11 cellular contexts compared by ENCODE assay signal in genomic region chr1:156870734-156871133, GRCh38. TPM values are rescaled to one million over a fixed set of nuclear protein-coding genes. Genes with fewer than 3 reads are reported as not detected.
DNase-seq lines count a peak whose midpoint lies in the region; ATAC-seq, FAIRE-seq and TF ChIP-seq lines count a peak whose summit lies in the region.
"Had no signal": no experiment of that assay in that cellular context is flagged by ENCODE, and none has a peak within 500 bp of the region (broad histone marks: within the 10 kb centered on the region; RNA-seq: fewer than 3 reads in every experiment).

No MANE protein-coding gene starts in this region.

- CTCF ChIA-PET in naive thymus-derived CD4-positive, alpha-beta T cell (lab: Charles Lee): interaction anchor here (1.4 kb wide), 1 partner anchor 22 kb away, joined by 4 read pairs; no protein-coding TSS in a partner anchor

- POLR2A ChIA-PET in naive thymus-derived CD4-positive, alpha-beta T cell (lab: Charles Lee): no interaction called here

- peak overlapping the region in 1 of 10 donors; percentile 39 for H3K4me3 Mint-ChIP-seq in naive thymus-derived CD4-positive, alpha-beta T cell

- intact Hi-C loops in naive thymus-derived CD4-positive, alpha-beta T cell (cut with micrococcal nuclease): no loop called here

- TF ChIP-seq POLR2A in Peyer's patch (IDR thresholded peaks at IDR 0.05): no peak

- H3K36me3 Mint-ChIP-seq in naive thymus-derived CD4-positive, alpha-beta T cell: peaks cover 0 to 3% (median 0%) of the 10 kb centered on the region in 5 donors

- ATAC-seq in GM19467 (IDR thresholded peaks at IDR 0.05; ENCODE audit: unreplicated experiment): no peak
- ATAC-seq in naive thymus-derived CD4-positive, alpha-beta T cell: no peak

- no peak for TF ChIP-seq CTCF in GM13976 (IDR thresholded peaks at IDR 0.05; ENCODE audit: borderline replicate concordance, control extremely low read depth, extremely low read depth, insufficient read depth, missing control alignments)
- TF ChIP-seq CTCF in Peyer's patch (IDR thresholded peaks at IDR 0.05): no peak

- FAIRE-seq in HTR-8/SVneo (lab: Jason Lieb, UNC): no peak

- no peaks in the 10 kb centered on the region for H3K9me3 ChIP-seq in adipocyte (ENCODE audit: control insufficient read depth, low read length)
- H3K9me3 ChIP-seq in Peyer's patch: no peaks in the 10 kb centered on the region
- H3K9me3 ChIP-seq in naive thymus-derived CD4-positive, alpha-beta T cell (ENCODE audit: control insufficient read depth in 2 of 3, low read length in 3 of 3): no peaks in the 10 kb centered on the region

- H3K4me3 ChIP-seq in adipocyte (ENCODE audit: low read length) (peak overlapping the region; percentile 61), Peyer's patch (no peak overlapping the region)
- no peak overlapping the region for H3K4me3 ChIP-seq in naive thymus-derived CD4-positive, alpha-beta T cell (ENCODE audit: low read length)

- in situ Hi-C loops in GM13976 (cut with MboI; ENCODE audit: low sequenced_read_pairs, unreplicated experiment): no loop called here

- peaks cover 0 to 32% (median 9%) of the 10 kb centered on the region in 7 donors for H3K4me1 Mint-ChIP-seq in naive thymus-derived CD4-positive, alpha-beta T cell

- DNase-seq in COLO829 (ENCODE audit: low spot score): peak; percentile 50
- peak; percentile 64 for DNase-seq in HTR-8/SVneo (ENCODE audit: insufficient read length, low spot score)
- DNase-seq in adipocyte (ENCODE audit: low read depth): peak; percentile 88
- peak; percentile 69 for DNase-seq in kidney tubule cell (ENCODE audit: low spot score)
- DNase-seq in GM13976 (ENCODE audit: low spot score): no peak
- DNase-seq in Peyer's patch: no peak
- DNase-seq in naive thymus-derived CD4-positive, alpha-beta T cell: no peak
- DNase-seq: NCI-H2081 had no signal

- H3K27me3 ChIP-seq in adipocyte (replicated peaks; ENCODE audit: control insufficient read depth, insufficient read depth, low read length) (peaks cover 2% of the 10 kb centered on the region), Peyer's patch (no peaks in the 10 kb centered on the region)
- H3K27me3 ChIP-seq in naive thymus-derived CD4-positive, alpha-beta T cell (ENCODE audit: control insufficient read depth in 2 of 2, insufficient read depth in 2 of 2, low read length in 2 of 2): no peaks in the 10 kb centered on the region

- peaks cover 9% of the 10 kb centered on the region for H3K4me1 ChIP-seq in adipocyte (ENCODE audit: control insufficient read depth, insufficient read depth, low read length)
- H3K4me1 ChIP-seq in Peyer's patch: no peaks in the 10 kb centered on the region
- peaks cover 0 to 4% of the 10 kb centered on the region in 2 donors for H3K4me1 ChIP-seq in naive thymus-derived CD4-positive, alpha-beta T cell (ENCODE audit: control insufficient read depth in 2 of 2, insufficient read depth in 2 of 2, low read length in 2 of 2)

- H3K36me3 ChIP-seq in adipocyte (ENCODE audit: control insufficient read depth, insufficient read depth, low read length, severe bottlenecking): no peaks in the 10 kb centered on the region
- H3K36me3 ChIP-seq in Peyer's patch: no peaks in the 10 kb centered on the region
- H3K36me3 ChIP-seq in naive thymus-derived CD4-positive, alpha-beta T cell (ENCODE audit: control insufficient read depth in 2 of 3, insufficient read depth in 3 of 3, low read length in 3 of 3): no peaks in the 10 kb centered on the region

- H3K27ac Mint-ChIP-seq in naive thymus-derived CD4-positive, alpha-beta T cell: no peak overlapping the region

- H3K27me3 Mint-ChIP-seq in naive thymus-derived CD4-positive, alpha-beta T cell: peaks cover 2 to 21% (median 3%) of the 10 kb centered on the region in 5 donors

- no peak overlapping the region for H3K27ac ChIP-seq in Peyer's patch
- no peak overlapping the region for H3K27ac ChIP-seq in naive thymus-derived CD4-positive, alpha-beta T cell (ENCODE audit: low read depth, low read length)

- no peak overlapping the region for H3K9ac ChIP-seq in adipocyte (ENCODE audit: low read length)

- peaks cover 0 to 2% (median 0%) of the 10 kb centered on the region in 11 donors for H3K9me3 Mint-ChIP-seq in naive thymus-derived CD4-positive, alpha-beta T cell

RNA-seq across cellular contexts. Expression of gene NTRK1, which starts 10.1 kb away (rescaled TPM):
- total RNA-seq in Peyer's patch: under 1 TPM in 1 of 4 donors, not detected in 3; 0.57 TPM
- total RNA-seq in naive thymus-derived CD4-positive, alpha-beta T cell: 10 to 100 TPM in 1 of 5 experiments, 1 to 10 TPM in 2, not detected in 2; 3.2 to 17.3 (median 3.3) TPM
- polyA plus RNA-seq in naive thymus-derived CD4-positive, alpha-beta T cell: under 1 TPM in 1 of 2 donors, not detected in 1; 0.09 TPM

RNA-seq across cellular contexts. Expression of gene INSRR, which starts 11.8 kb away (rescaled TPM):
- total RNA-seq in Peyer's patch: not detected
- under 1 TPM in 1 of 5 experiments, not detected in 4; 0.63 TPM for total RNA-seq in naive thymus-derived CD4-positive, alpha-beta T cell
- not detected for polyA plus RNA-seq in naive thymus-derived CD4-positive, alpha-beta T cell

RNA-seq across cellular contexts. Expression of gene PEAR1, which starts 22.8 kb away (rescaled TPM):
- 10 to 100 TPM in 1 of 4 donors, 1 to 10 TPM in 3; 4.9 to 17.3 (median 7.0) TPM for total RNA-seq in Peyer's patch
- under 1 TPM; 0.19 to 0.88 (median 0.30) TPM for total RNA-seq in naive thymus-derived CD4-positive, alpha-beta T cell
- polyA plus RNA-seq in naive thymus-derived CD4-positive, alpha-beta T cell: 1 to 10 TPM in 1 of 2 donors, under 1 TPM in 1; 0.82 to 1.2 TPM

RNA-seq across cellular contexts. Expression of gene LRRC71, which starts 49.7 kb away (rescaled TPM):
- not detected for total RNA-seq in Peyer's patch
- not detected for total RNA-seq in naive thymus-derived CD4-positive, alpha-beta T cell
- polyA plus RNA-seq in naive thymus-derived CD4-positive, alpha-beta T cell: not detected
- total RNA-seq: T-helper 1 cell treated with Interleukin-12 subunit alpha and Interleukin-12 subunit beta and Interleukin-4 antibody, amounts not matched to agents 30 ng/mL and 1 ng/mL, for 36 hours had no signal
- polyA plus RNA-seq: urinary bladder had no signal

RNA-seq across cellular contexts. Expression of gene SH2D2A, which starts 54.1 kb away (rescaled TPM):
- total RNA-seq in Peyer's patch: 10 to 100 TPM in 1 of 4 donors, 1 to 10 TPM in 2, not detected in 1; 2.7 to 13.5 (median 6.5) TPM
- total RNA-seq in naive thymus-derived CD4-positive, alpha-beta T cell: 100 to 1,000 TPM in 1 of 5 experiments, 10 to 100 TPM in 4; 14.7 to 164 (median 54.3) TPM
- polyA plus RNA-seq in naive thymus-derived CD4-positive, alpha-beta T cell: 10 to 100 TPM; 12.7 to 15.7 TPM
- total RNA-seq: urinary bladder had no signal

Comparison
In these comparisons a context has a peak if more than half of its experiments do, and no peak if none do; other contexts are left out.
1. DNase-seq: peak in COLO829 (single experiment), HTR-8/SVneo (single experiment), adipocyte (single experiment) and kidney tubule cell (single experiment); none in GM13976 (single experiment), Peyer's patch (0 of 3) and naive thymus-derived CD4-positive, alpha-beta T cell (0 of 9).